ENCODE assay signal across 22 cellular contexts in genomic region chr9:86708918-86709835, GRCh38.
A peak's percentile ranks its signal among the peaks of the same experiment; 100 is the strongest.
DNase-seq lines count a peak whose midpoint lies in the region; ATAC-seq, FAIRE-seq and TF ChIP-seq lines count a peak whose summit lies in the region.
"Had no signal": no experiment of that assay in that cellular context is flagged by ENCODE, and none has a peak within 500 bp of the region (broad histone marks: within the 10 kb centered on the region; RNA-seq: fewer than 3 reads in every experiment).

No MANE protein-coding gene starts in this region.

- H3K27me3 ChIP-seq in DND-41 (ENCODE audit: insufficient read depth, low read length, poor library complexity) (no peaks in the 10 kb centered on the region), esophagus muscularis mucosa (no peaks in the 10 kb centered on the region), small intestine (ENCODE audit: control insufficient read depth in 2 of 2, insufficient read depth in 2 of 2, low read length in 2 of 2) (no peaks in the 10 kb centered on the region)

- 83% methylated on average over 9 of the region's 9 CpGs for whole genome bisulfite sequencing in esophagus muscularis mucosa
- 81 to 85% (median 84%) methylated on average over 9 of the region's 9 CpGs for WGBS in small intestine, 3 donors

- intact Hi-C loops in esophagus muscularis mucosa (cut with DNase I) = no loop called here
- intact Hi-C loops in sciatic nerve (cut with DNase I) = no loop called here

- H3K4me2 ChIP-seq in DND-41 (ENCODE audit: insufficient read depth, low read length) = no peak overlapping the region
- H3K4me2 ChIP-seq: KMS-11, PC-9, SK-N-SH had no signal

- TF ChIP-seq CTCF in DND-41 (IDR thresholded peaks at IDR 0.05; ENCODE audit: borderline replicate concordance, extremely low read depth, low read length, poor library complexity, severe bottlenecking) = no peak
- TF ChIP-seq CTCF in esophagus muscularis mucosa (IDR thresholded peaks at IDR 0.05) = no peak

- no peak for TF ChIP-seq POLR2A in esophagus muscularis mucosa (IDR thresholded peaks at IDR 0.05; ENCODE audit: low read depth)

- no peak for FAIRE-seq in small intestine (lab: Jason Lieb, UNC)
- FAIRE-seq: GM12891, HTR-8/SVneo had no signal

- no peak overlapping the region for H2AFZ ChIP-seq in DND-41 (ENCODE audit: low read depth, low read length)
- H2AFZ ChIP-seq: GM23248, PC-9 had no signal

- H3K79me2 ChIP-seq in DND-41 (ENCODE audit: insufficient read depth, low read length) = no peaks in the 10 kb centered on the region

- no peak for TF ChIP-seq EP300 in esophagus muscularis mucosa (IDR thresholded peaks at IDR 0.05)

- H3K36me3 ChIP-seq in DND-41 (ENCODE audit: insufficient read depth, low read length) (no peaks in the 10 kb centered on the region), esophagus muscularis mucosa (no peaks in the 10 kb centered on the region), small intestine (ENCODE audit: control insufficient read depth in 2 of 2, insufficient read depth in 2 of 2, low read length in 2 of 2) (no peaks in the 10 kb centered on the region)

- no peak overlapping the region for H3K27ac ChIP-seq in DND-41 (ENCODE audit: low read length)
- H3K27ac ChIP-seq in esophagus muscularis mucosa (replicated peaks in 1 of 4) = no peak overlapping the region
- H3K27ac ChIP-seq in small intestine (ENCODE audit: low read depth in 1 of 2, low read length in 1 of 2) = no peak overlapping the region
- H3K27ac ChIP-seq: GM23248, KMS-11, PC-9 had no signal

- DNase-seq in DND-41 (peak; percentile 57), Kasumi-1 (lab: John Stamatoyannopoulos, UW) (peak; percentile 20 to 39), esophagus muscularis mucosa (ENCODE audit: extremely low spot score) (peak; percentile 89), sciatic nerve (ENCODE audit: low spot score) (no peak), small intestine (no peak), hypothalamus (lab: John Stamatoyannopoulos, UW) (no peak)
- DNase-seq: C1 segment of cervical spinal cord; CD8-positive, alpha-beta T cell; GM23248; H9; NCI-H1092 treated with DMSO at 0.1 percent for 48 hours; NCI-H1436 treated with DMSO at 0.1 percent for 48 hours; NCI-H1930; NCI-H69; PC-9; RPMI8226; SIG-M5; SK-N-SH had no signal

- peaks cover 7% of the 10 kb centered on the region; the same call in 1 of the 2 replicates for H3K4me1 ChIP-seq in DND-41 (ENCODE audit: insufficient read depth, low read length)
- peaks cover 0 to 10% (median 2%) of the 10 kb centered on the region in 4 donors for H3K4me1 ChIP-seq in esophagus muscularis mucosa
- peaks cover 0 to 3% of the 10 kb centered on the region in 2 donors for H3K4me1 ChIP-seq in small intestine (ENCODE audit: control insufficient read depth in 2 of 2, insufficient read depth in 1 of 2, low read depth in 1 of 2, low read length in 1 of 2)

- no peak overlapping the region for H3K4me3 ChIP-seq in DND-41 (ENCODE audit: low read depth in 1 of 2, low read length in 2 of 2)
- H3K4me3 ChIP-seq in esophagus muscularis mucosa = no peak overlapping the region
- no peak overlapping the region for H3K4me3 ChIP-seq in small intestine (ENCODE audit: low read depth in 1 of 2, low read length in 2 of 2)
- H3K4me3 ChIP-seq: GM23248, PC-9 had no signal

- H4K20me1 ChIP-seq in DND-41 (ENCODE audit: insufficient read depth, low read length) = no peaks in the 10 kb centered on the region

- no peaks in the 10 kb centered on the region for H3K9me3 ChIP-seq in DND-41 (ENCODE audit: insufficient read depth, low read length, severe bottlenecking)
- H3K9me3 ChIP-seq in esophagus muscularis mucosa = no peaks in the 10 kb centered on the region
- no peaks in the 10 kb centered on the region for H3K9me3 ChIP-seq in small intestine (ENCODE audit: control insufficient read depth, low read depth)
- H3K9me3 ChIP-seq: SK-N-SH had no signal

- peak; percentile 55; the same call in 2 of the 3 replicates for ATAC-seq in DND-41 (ENCODE audit: insufficient read depth, low read depth)
- peak; percentile 50 for ATAC-seq in sciatic nerve
- no peak for ATAC-seq in HG03432 (IDR thresholded peaks at IDR 0.05; ENCODE audit: unreplicated experiment)
- ATAC-seq: CD8-positive, alpha-beta T cell had no signal

- no peak overlapping the region for H3K9ac ChIP-seq in DND-41 (ENCODE audit: low read depth, low read length)
- H3K9ac ChIP-seq: GM23248, KMS-11, SK-N-SH had no signal

Comparison
In these comparisons a context has a peak if more than half of its experiments do, and no peak if none do; other contexts are left out.
1. DNase-seq: peak in DND-41 (single experiment), Kasumi-1 (2 of 2) and esophagus muscularis mucosa (single experiment); none in sciatic nerve (single experiment), small intestine (single experiment) and hypothalamus (0 of 51).